1 cellular context compared by ENCODE assay signal in the genomic region with DNA sequence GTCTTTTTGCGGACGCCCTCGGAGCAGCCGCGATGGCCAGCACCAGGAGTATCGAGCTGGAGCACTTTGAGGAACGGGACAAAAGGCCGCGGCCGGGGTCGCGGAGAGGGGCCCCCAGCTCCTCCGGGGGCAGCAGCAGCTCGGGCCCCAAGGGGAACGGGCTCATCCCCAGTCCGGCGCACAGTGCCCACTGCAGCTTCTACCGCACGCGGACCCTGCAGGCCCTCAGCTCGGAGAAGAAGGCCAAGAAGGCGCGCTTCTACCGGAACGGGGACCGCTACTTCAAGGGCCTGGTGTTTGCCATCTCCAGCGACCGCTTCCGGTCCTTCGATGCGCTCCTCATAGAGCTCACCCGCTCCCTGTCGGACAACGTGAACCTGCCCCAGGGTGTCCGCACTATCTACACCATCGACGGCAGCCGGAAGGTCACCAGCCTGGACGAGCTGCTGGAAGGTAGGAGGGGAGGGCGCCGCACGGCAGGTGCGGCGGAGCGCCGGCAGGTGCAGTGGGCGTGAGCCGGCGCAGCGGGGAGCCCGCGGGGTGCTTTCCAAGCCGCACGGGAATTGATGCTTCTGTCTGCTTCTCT.
TF ChIP-seq lines count a peak whose summit lies in the region.

No MANE protein-coding gene starts in this region.

TF ChIP-seq in HEK293, 187 proteins besides CTCF, POLR2A, EP300 and RAD21 (continued from another document and continues in another):
- TF ChIP-seq PRDM2 (tag by site-specific recombination; IDR thresholded peaks at IDR 0.05; ENCODE audit: borderline replicate concordance) = no peak
- peak; percentile 82 for TF ChIP-seq ZNF335 (tag by site-specific recombination; conservative IDR thresholded peaks at IDR 0.05)
- TF ChIP-seq ZNF560 (tag by site-specific recombination; IDR thresholded peaks at IDR 0.05; ENCODE audit: borderline replicate concordance) = no peak
- no peak for TF ChIP-seq ZNF707 (tag by site-specific recombination; IDR thresholded peaks at IDR 0.05)
- no peak for TF ChIP-seq ZNF112 (tag by site-specific recombination; IDR thresholded peaks at IDR 0.05)
- no peak for TF ChIP-seq ZNF610 (tag by site-specific recombination; IDR thresholded peaks at IDR 0.05; ENCODE audit: borderline replicate concordance)
- no peak for TF ChIP-seq ZNF239 (tag by site-specific recombination; IDR thresholded peaks at IDR 0.05)
- TF ChIP-seq ZEB2 (tag by site-specific recombination; IDR thresholded peaks at IDR 0.05) = peak; percentile 62
- TF ChIP-seq ZNF629 (tag by site-specific recombination; IDR thresholded peaks at IDR 0.05) = no peak
- TF ChIP-seq KLF10 (tag by site-specific recombination; IDR thresholded peaks at IDR 0.05) = no peak
- 0 out of 2 replicates have a peak, but pooled peaks have one; percentile 60 for TF ChIP-seq PATZ1 (tag by site-specific recombination; IDR thresholded peaks at IDR 0.05)
- peak; percentile 45; the same call in 1 of the 2 replicates for TF ChIP-seq OSR2 (tag by site-specific recombination; IDR thresholded peaks at IDR 0.05)
- TF ChIP-seq ZNF600 (tag by site-specific recombination; IDR thresholded peaks at IDR 0.05) = no peak
- TF ChIP-seq HIC1 (tag by site-specific recombination; IDR thresholded peaks at IDR 0.05) = no peak
- no peak for TF ChIP-seq GFI1B (tag by site-specific recombination; IDR thresholded peaks at IDR 0.05)
- no peak for TF ChIP-seq ZNF776 (tag by site-specific recombination; IDR thresholded peaks at IDR 0.05; ENCODE audit: borderline replicate concordance)
- TF ChIP-seq ZNF366 (tag by site-specific recombination; conservative IDR thresholded peaks at IDR 0.05) = no peak
- no peak for TF ChIP-seq ZNF26 (tag by site-specific recombination; IDR thresholded peaks at IDR 0.05)
- no peak for TF ChIP-seq BCL11B (tag by site-specific recombination; IDR thresholded peaks at IDR 0.05; ENCODE audit: low read depth)
- no peak for TF ChIP-seq YY2 (tag by site-specific recombination; IDR thresholded peaks at IDR 0.05)
- 0 out of 2 replicates have a peak, but pooled peaks have one; percentile 14 for TF ChIP-seq ZNF777 (tag by site-specific recombination; IDR thresholded peaks at IDR 0.05; ENCODE audit: borderline replicate concordance)
- TF ChIP-seq REST (tag by site-specific recombination; IDR thresholded peaks at IDR 0.05) = no peak
- no peak for TF ChIP-seq ZNF585B (tag by site-specific recombination; IDR thresholded peaks at IDR 0.05)
- TF ChIP-seq ZNF37A (tag by site-specific recombination; IDR thresholded peaks at IDR 0.05) = no peak
- TF ChIP-seq ZNF664 (tag by site-specific recombination; IDR thresholded peaks at IDR 0.05) = no peak
- TF ChIP-seq ZNF596 (tag by site-specific recombination; IDR thresholded peaks at IDR 0.05) = no peak
- TF ChIP-seq ZNF292 (tag by site-specific recombination; IDR thresholded peaks at IDR 0.05; ENCODE audit: borderline replicate concordance, low read depth) = no peak
- TF ChIP-seq ZNF266 (tag by site-specific recombination; IDR thresholded peaks at IDR 0.05; ENCODE audit: low read depth) = no peak
- no peak for TF ChIP-seq FEZF1 (tag by site-specific recombination; IDR thresholded peaks at IDR 0.05)
- no peak for TF ChIP-seq ZNF211 (tag by site-specific recombination; IDR thresholded peaks at IDR 0.05; ENCODE audit: low read depth)
- TF ChIP-seq, protein P1, sequence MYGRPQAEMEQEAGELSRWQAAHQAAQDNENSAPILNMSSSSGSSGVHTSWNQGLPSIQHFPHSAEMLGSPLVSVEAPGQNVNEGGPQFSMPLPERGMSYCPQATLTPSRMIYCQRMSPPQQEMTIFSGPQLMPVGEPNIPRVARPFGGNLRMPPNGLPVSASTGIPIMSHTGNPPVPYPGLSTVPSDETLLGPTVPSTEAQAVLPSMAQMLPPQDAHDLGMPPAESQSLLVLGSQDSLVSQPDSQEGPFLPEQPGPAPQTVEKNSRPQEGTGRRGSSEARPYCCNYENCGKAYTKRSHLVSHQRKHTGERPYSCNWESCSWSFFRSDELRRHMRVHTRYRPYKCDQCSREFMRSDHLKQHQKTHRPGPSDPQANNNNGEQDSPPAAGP (tag by site-specific recombination; IDR thresholded peaks at IDR 0.05) = 0 out of 2 replicates have a peak, but pooled peaks have one; percentile 3
- no peak for TF ChIP-seq ZNF645 (tag by site-specific recombination; IDR thresholded peaks at IDR 0.05)
- no peak for TF ChIP-seq PRDM1 (tag by site-specific recombination; IDR thresholded peaks at IDR 0.05)
- 0 out of 2 replicates have a peak, but pooled peaks have one; percentile 30 for TF ChIP-seq ZNF2 (tag by site-specific recombination; IDR thresholded peaks at IDR 0.05)
- TF ChIP-seq, protein P2, sequence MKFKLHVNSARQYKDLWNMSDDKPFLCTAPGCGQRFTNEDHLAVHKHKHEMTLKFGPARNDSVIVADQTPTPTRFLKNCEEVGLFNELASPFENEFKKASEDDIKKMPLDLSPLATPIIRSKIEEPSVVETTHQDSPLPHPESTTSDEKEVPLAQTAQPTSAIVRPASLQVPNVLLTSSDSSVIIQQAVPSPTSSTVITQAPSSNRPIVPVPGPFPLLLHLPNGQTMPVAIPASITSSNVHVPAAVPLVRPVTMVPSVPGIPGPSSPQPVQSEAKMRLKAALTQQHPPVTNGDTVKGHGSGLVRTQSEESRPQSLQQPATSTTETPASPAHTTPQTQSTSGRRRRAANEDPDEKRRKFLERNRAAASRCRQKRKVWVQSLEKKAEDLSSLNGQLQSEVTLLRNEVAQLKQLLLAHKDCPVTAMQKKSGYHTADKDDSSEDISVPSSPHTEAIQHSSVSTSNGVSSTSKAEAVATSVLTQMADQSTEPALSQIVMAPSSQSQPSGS (tag by site-specific recombination; IDR thresholded peaks at IDR 0.05; ENCODE audit: low read depth) = no peak
- no peak for TF ChIP-seq HOXA7 (CRISPR knock-in tag; IDR thresholded peaks at IDR 0.05; ENCODE audit: borderline replicate concordance)
